In genomic region chr6:15518057-15518456, GRCh38 we compare ENCODE assay signal across 26 cellular contexts.
DNase-seq lines count a peak whose midpoint lies in the region; ATAC-seq and TF ChIP-seq lines count a peak whose summit lies in the region.
"Had no signal": no experiment of that assay in that cellular context is flagged by ENCODE, and none has a peak within 500 bp of the region (broad histone marks: within the 10 kb centered on the region; RNA-seq: fewer than 3 reads in every experiment).

No MANE protein-coding gene starts in this region.

- no peaks in the 10 kb centered on the region for H3K27me3 ChIP-seq in tibial artery
- H3K27me3 ChIP-seq: suprapubic skin had no signal

- ATAC-seq in omental fat pad (ENCODE audit: low FRiP score) (no peak), HG03139 (IDR thresholded peaks at IDR 0.05; ENCODE audit: unreplicated experiment) (no peak), GM18858 (IDR thresholded peaks at IDR 0.05; ENCODE audit: unreplicated experiment) (no peak)
- ATAC-seq: A549, HCT116, left lobe of liver had no signal

- H3K9me3 ChIP-seq in tibial artery: no peaks in the 10 kb centered on the region
- H3K9me3 ChIP-seq: A549, suprapubic skin had no signal

- H3K4me3 ChIP-seq in tibial artery: no peak overlapping the region
- H3K4me3 ChIP-seq: A549, coronary artery, suprapubic skin had no signal

- H3K36me3 ChIP-seq in tibial artery: peaks cover 37 to 92% (median 78%) of the 10 kb centered on the region in 3 donors

- DNase-seq in activated effector memory CD4-positive, alpha-beta T cell treated with anti-CD3 and anti-CD28 coated beads, Interleukin-2, amount 50 U/mL, for 16 hours: peak; percentile 53
- DNase-seq in activated effector memory CD4-positive, alpha-beta T cell treated with Interleukin-2 at 50 U/mL for 16 hours: no peak
- DNase-seq in astrocyte of the hippocampus (ENCODE audit: low read depth, low spot score) (peak; percentile 77), omental fat pad (ENCODE audit: low spot score) (peak; percentile 11), tibial artery (peak; percentile 9 to 29), DMS 273 treated with DMSO at 0.1 percent for 48 hours (lab: John Stamatoyannopoulos, UW) (no peak)
- DNase-seq: activated CD4-positive, alpha-beta T cell treated with anti-CD3 and anti-CD28 coated beads, Interleukin-2, amount 50 U/mL, for 4 hours; activated naive CD8-positive, alpha-beta T cell treated with anti-CD3 and anti-CD28 coated beads for 36 hours; CD4-positive, alpha-beta T cell; effector CD8-positive, alpha-beta T cell; immature natural killer cell; NCI-H1436; NCI-H2081; NCI-H2227 treated with DMSO at 0.1 percent for 48 hours; NCI-H526; OCI-M1; stimulated activated naive CD4-positive, alpha-beta T cell treated with Interleukin-2 at 50 U/mL for 16 hours; T-cell had no signal

- intact Hi-C loops in tibial artery (cut with DNase I; ENCODE audit: low total_unique reads): no loop called here

- H3K27ac ChIP-seq in tibial artery: no peak overlapping the region
- H3K27ac ChIP-seq: A549, coronary artery, RWPE1, suprapubic skin had no signal

- no peaks in the 10 kb centered on the region for H3K4me1 ChIP-seq in tibial artery
- H3K4me1 ChIP-seq: A549 had no signal

- TF ChIP-seq CTCF in omental fat pad (IDR thresholded peaks at IDR 0.05) (no peak), tibial artery (IDR thresholded peaks at IDR 0.05) (no peak)

Comparison
In these comparisons a context has a peak if more than half of its experiments do, and no peak if none do; other contexts are left out.
1. DNase-seq: peak in activated effector memory CD4-positive, alpha-beta T cell treated with anti-CD3 and anti-CD28 coated beads, Interleukin-2, amount 50 U/mL, for 16 hours (single experiment), astrocyte of the hippocampus (single experiment), omental fat pad (single experiment) and tibial artery (2 of 2); none in activated effector memory CD4-positive, alpha-beta T cell treated with Interleukin-2 at 50 U/mL for 16 hours (single experiment) and DMS 273 treated with DMSO at 0.1 percent for 48 hours (single experiment).